Comparison of ENCODE assay signal across 9 cellular contexts in genomic region chr2:144325086-144325485, GRCh38.
DNase-seq lines count a peak whose midpoint lies in the region; ATAC-seq and TF ChIP-seq lines count a peak whose summit lies in the region.
"Had no signal": no experiment of that assay in that cellular context is flagged by ENCODE, and none has a peak within 500 bp of the region (broad histone marks: within the 10 kb centered on the region; RNA-seq: fewer than 3 reads in every experiment).

No MANE protein-coding gene starts in this region.

- no peaks in the 10 kb centered on the region; the same call in 1 of the 2 replicates for H3K36me3 ChIP-seq in BLaER1
- H3K36me3 ChIP-seq: right lobe of liver had no signal

- 0 out of 2 replicates have a peak, but pooled peaks cover 12% of the 10 kb centered on the region for H3K9me3 ChIP-seq in BLaER1
- H3K9me3 ChIP-seq: right lobe of liver had no signal

- H3K4me3 ChIP-seq in BLaER1 = no peak overlapping the region
- H3K4me3 ChIP-seq in astrocyte of the spinal cord (ENCODE audit: low read depth, low read length) = no peak overlapping the region
- H3K4me3 ChIP-seq: right lobe of liver had no signal

- DNase-seq in astrocyte of the spinal cord (ENCODE audit: low read depth, low spot score) (peak; percentile 49), HCEC 1CT (no peak), DMS114 treated with DMSO at 0.1 percent for 48 hours (lab: John Stamatoyannopoulos, UW; ENCODE audit: unreplicated experiment) (no peak), OCI-M1 (lab: John Stamatoyannopoulos, UW) (no peak), SIG-M5 treated with dmso at 0.1 percent for 504 hours (lab: John Stamatoyannopoulos, UW; ENCODE audit: unreplicated experiment) (no peak)
- DNase-seq: right lobe of liver had no signal

- TF ChIP-seq CTCF in astrocyte of the spinal cord (IDR thresholded peaks at IDR 0.05; ENCODE audit: low read depth, low read length) = no peak

- peak overlapping the region; percentile 39 for H3K4me2 ChIP-seq in BLaER1

- no peak overlapping the region for H3K27ac ChIP-seq in BLaER1
- H3K27ac ChIP-seq: right lobe of liver had no signal

- ATAC-seq in GM19397 (IDR thresholded peaks at IDR 0.05; ENCODE audit: unreplicated experiment) (peak; percentile 55), HG03469 (IDR thresholded peaks at IDR 0.05; ENCODE audit: unreplicated experiment) (peak; percentile 66)

- H3K27me3 ChIP-seq in BLaER1 = no peaks in the 10 kb centered on the region
- H3K27me3 ChIP-seq: right lobe of liver had no signal

- no peak overlapping the region for H3K9ac ChIP-seq in BLaER1

- H3K4me1 ChIP-seq in BLaER1 = peaks cover 24% of the 10 kb centered on the region

- in situ Hi-C loops in astrocyte of the spinal cord (cut with HindIII; ENCODE audit: low sequenced_read_pairs) = no loop called here

- H4K20me1 ChIP-seq in BLaER1 = no peaks in the 10 kb centered on the region
